Comparison of ENCODE assay signal across 27 cellular contexts in genomic region chr12:13628067-13628466, GRCh38.
"Had no signal": no experiment of that assay in that cellular context is flagged by ENCODE, and none has a peak within 500 bp of the region (broad histone marks: within the 10 kb centered on the region; RNA-seq: fewer than 3 reads in every experiment).

No MANE protein-coding gene starts in this region.

- H3K79me2 ChIP-seq: parathyroid adenoma had no signal

- ATAC-seq: foreskin keratinocyte; gastroesophageal sphincter; heart left ventricle; mucosa of descending colon; natural killer cell treated with Interleukin-12 subunit alpha and Interleukin-12 subunit beta and Interleukin-15 and Interleukin-18, amount 100 ng/mL, for 72 hours; right lobe of liver; stimulated activated naive B cell treated with anti-CD40 and anti-IgM and Interleukin-4, amounts not matched to agents 10 μg/mL and 1 μg/mL and 100 μg/mL, for 72 hours had no signal

- H3K27ac ChIP-seq: colonic mucosa, esophagus muscularis mucosa, foreskin keratinocyte, gastroesophageal sphincter, heart left ventricle, neural progenitor cell, parathyroid adenoma, right lobe of liver, thoracic aorta, tibial nerve, upper lobe of left lung had no signal

- H3K4me1 Mint-ChIP-seq: memory B cell; mesothelial cell of epicardium; naive B cell; stimulated activated naive B cell treated with anti-CD40 and anti-IgM and Interleukin-4, amounts not matched to agents 10 μg/mL and 1 μg/mL and 100 μg/mL, for 72 hours had no signal

- H3K36me3 Mint-ChIP-seq: memory B cell; mesothelial cell of epicardium; naive B cell; natural killer cell treated with Interleukin-12 subunit alpha and Interleukin-12 subunit beta and Interleukin-15 and Interleukin-18, amount 100 ng/mL, for 72 hours; neural progenitor cell; stimulated activated naive B cell treated with anti-CD40 and anti-IgM and Interleukin-4, amounts not matched to agents 10 μg/mL and 1 μg/mL and 100 μg/mL, for 72 hours had no signal

- H3K27me3 Mint-ChIP-seq: dendritic cell treated with granulocyte-macrophage colony-stimulating factor and Interleukin-4, amounts not matched to agents 40 ng/mL and 50 ng/mL, for 4 days; progenitor cell of endocrine pancreas had no signal

- H3K9ac ChIP-seq: neural progenitor cell, parathyroid adenoma had no signal

- H3K27ac Mint-ChIP-seq: dendritic cell treated with granulocyte-macrophage colony-stimulating factor and Interleukin-4, amounts not matched to agents 40 ng/mL and 50 ng/mL, for 4 days; memory B cell; mesothelial cell of epicardium; naive B cell; natural killer cell treated with Interleukin-12 subunit alpha and Interleukin-12 subunit beta and Interleukin-15 and Interleukin-18, amount 100 ng/mL, for 72 hours; neural progenitor cell; progenitor cell of endocrine pancreas; stimulated activated naive B cell treated with anti-CD40 and anti-IgM and Interleukin-4, amounts not matched to agents 10 μg/mL and 1 μg/mL and 100 μg/mL, for 72 hours; stimulated activated naive CD8-positive, alpha-beta T cell treated with anti-CD3 and anti-CD28 coated beads, Interleukin-15, Interleukin-2, amounts not matched to agents 100 ng/mL and 50 ng/mL, for 24 hours had no signal

- H3K27me3 ChIP-seq: colonic mucosa, esophagus muscularis mucosa, foreskin keratinocyte, gastroesophageal sphincter, heart left ventricle, neural progenitor cell, right lobe of liver, tibial nerve, upper lobe of left lung had no signal

- H3K4me1 ChIP-seq: colonic mucosa, esophagus muscularis mucosa, foreskin keratinocyte, gastroesophageal sphincter, heart left ventricle, neural progenitor cell, parathyroid adenoma, right lobe of liver, tibial nerve, upper lobe of left lung had no signal

- H3K9me3 ChIP-seq: colonic mucosa, esophagus muscularis mucosa, gastroesophageal sphincter, heart left ventricle, mucosa of descending colon, right lobe of liver, thoracic aorta, tibial nerve, upper lobe of left lung had no signal

- H3K9me3 Mint-ChIP-seq: dendritic cell treated with granulocyte-macrophage colony-stimulating factor and Interleukin-4, amounts not matched to agents 40 ng/mL and 50 ng/mL, for 4 days; memory B cell; mesothelial cell of epicardium; neural progenitor cell; stimulated activated naive CD8-positive, alpha-beta T cell treated with anti-CD3 and anti-CD28 coated beads, Interleukin-15, Interleukin-2, amounts not matched to agents 100 ng/mL and 50 ng/mL, for 24 hours had no signal

- H3K4me2 ChIP-seq: neural progenitor cell had no signal

- H3K4me3 Mint-ChIP-seq: dendritic cell treated with granulocyte-macrophage colony-stimulating factor and Interleukin-4, amounts not matched to agents 40 ng/mL and 50 ng/mL, for 4 days; memory B cell; mesothelial cell of epicardium; natural killer cell treated with Interleukin-12 subunit alpha and Interleukin-12 subunit beta and Interleukin-15 and Interleukin-18, amount 100 ng/mL, for 72 hours; neural progenitor cell; stimulated activated naive B cell treated with anti-CD40 and anti-IgM and Interleukin-4, amounts not matched to agents 10 μg/mL and 1 μg/mL and 100 μg/mL, for 72 hours; stimulated activated naive CD8-positive, alpha-beta T cell treated with anti-CD3 and anti-CD28 coated beads, Interleukin-15, Interleukin-2, amounts not matched to agents 100 ng/mL and 50 ng/mL, for 24 hours had no signal

- DNase-seq: colonic mucosa; effector CD8-positive, alpha-beta T cell; foreskin keratinocyte; heart left ventricle; hippocampal formation; kidney; mucosa of descending colon; naive B cell; right lobe of liver; small intestine; stimulated activated CD4-positive, alpha-beta T cell treated with anti-CD3 and anti-CD28 coated beads, Interleukin-15, amount 100 ng/mL, for 24 hours; stimulated activated CD4-positive, alpha-beta T cell treated with anti-CD3 and anti-CD28 coated beads, Interleukin-2, amount 100 ng/mL, for 48 hours; stimulated activated naive B cell treated with anti-CD40 and anti-IgM and Interleukin-4, amounts not matched to agents 10 μg/mL and 1 μg/mL and 100 μg/mL, for 72 hours; upper lobe of left lung had no signal

- H3K36me3 ChIP-seq: colonic mucosa, esophagus muscularis mucosa, gastroesophageal sphincter, heart left ventricle, neural progenitor cell, right lobe of liver, thoracic aorta, tibial nerve, upper lobe of left lung had no signal

- H3K4me3 ChIP-seq: colonic mucosa, esophagus muscularis mucosa, gastroesophageal sphincter, heart left ventricle, lung, mucosa of descending colon, neural progenitor cell, right lobe of liver, thoracic aorta, tibial nerve, upper lobe of left lung had no signal

- H2AFZ ChIP-seq: neural progenitor cell, parathyroid adenoma had no signal
